In the genomic region with DNA sequence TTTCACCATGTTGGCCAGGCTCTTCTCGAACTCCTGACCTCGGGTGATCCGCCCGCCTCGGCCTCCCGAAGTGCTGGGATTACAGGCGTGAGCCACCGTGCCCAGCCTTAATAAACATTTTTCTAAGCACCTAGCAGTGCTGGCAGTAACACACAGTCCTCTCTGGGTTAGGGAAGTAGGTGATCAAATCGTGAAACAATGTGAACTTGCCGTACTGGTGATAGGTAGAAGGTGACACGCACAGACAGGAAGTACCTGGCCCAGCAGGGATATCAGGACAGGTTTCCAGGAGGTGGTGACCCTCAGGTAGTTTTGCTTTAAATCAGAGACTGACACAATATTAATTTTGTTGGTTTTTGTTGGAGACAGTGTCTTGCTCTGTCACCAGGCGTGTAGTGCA, we compare ENCODE assay signal across 1 cellular context.
TF ChIP-seq lines count a peak whose summit lies in the region.

No MANE protein-coding gene starts in this region.

TF ChIP-seq in HEK293, 187 proteins besides CTCF, POLR2A, EP300 and RAD21 (continued from another document):
- TF ChIP-seq ZNF639 (tag by site-specific recombination; IDR thresholded peaks at IDR 0.05) (no peak), REPIN1 (tag by site-specific recombination; IDR thresholded peaks at IDR 0.05; ENCODE audit: low read depth) (no peak), ZNF426 (tag by site-specific recombination; IDR thresholded peaks at IDR 0.05) (no peak), ZNF16 (tag by site-specific recombination; IDR thresholded peaks at IDR 0.05; ENCODE audit: low read depth) (no peak), ZFP37 (tag by site-specific recombination; IDR thresholded peaks at IDR 0.05) (no peak), SP7 (tag by site-specific recombination; IDR thresholded peaks at IDR 0.05) (no peak), ZNF175 (tag by site-specific recombination; IDR thresholded peaks at IDR 0.05) (no peak)
TF ChIP-seq in HEK293: peak in this region for 0.
